15 cellular contexts compared by ENCODE assay signal in the genomic region with DNA sequence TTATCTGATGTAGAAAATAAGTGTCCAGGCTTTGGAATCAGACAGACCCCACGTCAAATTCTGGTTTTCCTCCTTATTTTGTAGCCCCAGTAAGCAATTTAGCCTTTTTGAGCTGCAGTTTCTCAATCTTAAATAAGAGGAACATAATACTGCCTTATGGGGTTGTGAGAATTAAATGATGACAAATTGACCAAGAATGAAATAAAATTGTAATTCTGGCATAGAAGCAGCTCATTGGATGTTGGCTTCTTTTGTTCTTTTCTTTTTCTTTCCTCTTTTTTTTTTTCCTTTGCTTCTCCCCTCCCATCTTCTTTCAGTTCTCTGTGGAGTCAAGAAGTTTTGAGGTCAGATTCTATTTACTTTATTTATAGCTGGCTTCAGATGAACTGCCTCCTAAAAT.
A peak's percentile ranks its signal among the peaks of the same experiment; 100 is the strongest.
DNase-seq lines count a peak whose midpoint lies in the region; ATAC-seq and TF ChIP-seq lines count a peak whose summit lies in the region.
"Had no signal": no experiment of that assay in that cellular context is flagged by ENCODE, and none has a peak within 500 bp of the region (broad histone marks: within the 10 kb centered on the region; RNA-seq: fewer than 3 reads in every experiment).

No MANE protein-coding gene starts in this region.

- POLR2A ChIA-PET in T-cell (lab: Charles Lee): interaction anchor here in 1 of 2 donors (0.7 kb wide), 1 partner anchor 10 kb away, joined by 4 read pairs; no protein-coding TSS in a partner anchor

- peaks cover 0 to 7% of the 10 kb centered on the region in 2 donors for H3K27me3 Mint-ChIP-seq in T-cell
- H3K27me3 Mint-ChIP-seq in mesothelial cell of epicardium (ENCODE audit: low read depth): no peaks in the 10 kb centered on the region

- H3K9me3 Mint-ChIP-seq in T-cell: no peaks in the 10 kb centered on the region
- H3K9me3 Mint-ChIP-seq in mesothelial cell of epicardium: no peaks in the 10 kb centered on the region

- TF ChIP-seq CTCF in AG10803 (conservative IDR thresholded peaks at IDR 0.05; ENCODE audit: low read length) (no peak), mesothelial cell of epicardium (IDR thresholded peaks at IDR 0.05; ENCODE audit: unreplicated experiment) (no peak)

- peak overlapping the region; percentile 43 to 54 for H3K27ac Mint-ChIP-seq in T-cell
- peak overlapping the region; percentile 3 for H3K27ac Mint-ChIP-seq in mesothelial cell of epicardium

- H3K36me3 Mint-ChIP-seq in T-cell (no peaks in the 10 kb centered on the region), mesothelial cell of epicardium (peaks cover 8% of the 10 kb centered on the region)

- H3K4me3 Mint-ChIP-seq in T-cell (peak overlapping the region in 2 of 3 donors; percentile 26 to 35), mesothelial cell of epicardium (no peak overlapping the region)

- ATAC-seq in T-cell (replicated peaks in 1 of 4) (no peak), HG02973 (IDR thresholded peaks at IDR 0.05; ENCODE audit: unreplicated experiment) (no peak), HG02678 (IDR thresholded peaks at IDR 0.05; ENCODE audit: unreplicated experiment) (no peak)
- ATAC-seq: PC-3 had no signal

- DNase-seq in NCI-H2029 treated with DMSO at 0.1 percent for 48 hours (lab: John Stamatoyannopoulos, UW) (peak; percentile 71), NCI-H2029 (lab: John Stamatoyannopoulos, UW) (no peak), AG10803 (ENCODE audit: low read depth) (peak; percentile 17), T-cell (no peak), mesothelial cell of epicardium (ENCODE audit: low spot score in 2 of 2, unreplicated experiment in 2 of 2) (no peak), foreskin melanocyte (no peak)
- DNase-seq: Caco-2; HCEC 1CT; NCI-H1048; NCI-H146; NCI-H69; NK-92 treated with Interleukin-12 subunit alpha and Interleukin-12 subunit beta, amount 100 ng/mL, for 24 hours; PC-3 had no signal

- CTCF ChIA-PET in T-cell (lab: Charles Lee): interaction anchor here in 1 of 2 donors (0.5 kb wide), 1 partner anchor 994 kb away, joined by 5 read pairs; no protein-coding TSS in a partner anchor

- no peak overlapping the region for H3K4me3 ChIP-seq in AG10803 (ENCODE audit: low read length)

- peaks cover 34 to 64% (median 49%) of the 10 kb centered on the region in 3 donors for H3K4me1 Mint-ChIP-seq in T-cell
- H3K4me1 Mint-ChIP-seq in mesothelial cell of epicardium: peaks cover 17% of the 10 kb centered on the region

Comparison
In these comparisons a context has a peak if more than half of its experiments do, and no peak if none do; other contexts are left out.
1. DNase-seq: peak in NCI-H2029 treated with DMSO at 0.1 percent for 48 hours (single experiment) and AG10803 (single experiment); none in NCI-H2029 (single experiment), T-cell (0 of 34), mesothelial cell of epicardium (0 of 2) and foreskin melanocyte (single experiment).